ENCODE assay signal across 19 cellular contexts in the genomic region with DNA sequence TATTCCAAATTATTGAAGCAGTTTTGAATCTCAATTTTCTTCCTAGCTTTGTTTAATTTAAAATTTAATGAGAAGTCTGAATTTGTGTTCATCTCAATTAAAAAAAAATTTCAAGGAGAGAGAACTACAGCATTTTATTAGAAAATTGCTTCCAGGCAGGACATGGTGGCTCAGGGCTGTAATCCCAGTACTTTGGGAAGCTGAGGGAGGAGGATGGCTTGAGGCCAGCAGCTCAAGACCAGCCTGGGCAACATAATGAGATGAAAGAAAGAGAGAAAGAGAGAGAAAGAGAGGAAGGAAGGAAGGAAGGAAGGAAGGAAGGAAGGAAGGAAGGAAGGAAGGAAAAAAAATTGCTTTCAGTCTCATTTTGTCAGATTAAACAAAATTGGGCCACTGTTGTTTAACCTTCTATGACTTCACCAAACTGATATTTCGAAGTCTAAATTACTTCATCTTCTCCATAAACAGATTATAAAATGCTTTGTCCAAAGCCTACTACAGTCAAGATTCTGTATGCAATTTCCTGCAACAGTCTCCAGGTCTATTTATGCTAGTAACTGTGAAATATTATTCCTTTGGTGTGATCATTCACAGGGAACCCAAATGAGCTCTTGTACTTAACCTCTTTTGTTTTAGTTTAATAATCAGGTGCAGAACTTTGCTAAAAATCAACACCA. TPM values are rescaled to one million over a fixed set of nuclear protein-coding genes. Genes with fewer than 3 reads are reported as not detected.
"Had no signal": no experiment of that assay in that cellular context is flagged by ENCODE, and none has a peak within 500 bp of the region (broad histone marks: within the 10 kb centered on the region; RNA-seq: fewer than 3 reads in every experiment).

No MANE protein-coding gene starts in this region.

- H3K36me3 ChIP-seq: breast epithelium, SJSA1 had no signal

- DNase-seq: activated CD4-positive, alpha-beta T cell treated with anti-CD3 and anti-CD28 coated beads for 1 hour; activated CD4-positive, alpha-beta T cell treated with anti-CD3 and anti-CD28 coated beads, Interleukin-2, amount 10 ng/mL, durations not matched to agents 24 days and 14 days; activated CD4-positive, alpha-beta T cell treated with anti-CD3 and anti-CD28 coated beads, Interleukin-2, amount 50 U/mL, for 48 hours; activated CD8-positive, alpha-beta memory T cell treated with anti-CD3 and anti-CD28 coated beads, Interleukin-2, amount 10 ng/mL, durations not matched to agents 7 days and 5 days; activated effector memory CD4-positive, alpha-beta T cell treated with anti-CD3 and anti-CD28 coated beads, Interleukin-2, amount 50 U/mL, for 16 hours; activated naive CD4-positive, alpha-beta T cell treated with Interleukin-2 at 50 U/mL for 16 hours; activated naive CD8-positive, alpha-beta T cell treated with anti-CD3 and anti-CD28 coated beads for 36 hours; activated T-cell treated with anti-CD3 and anti-CD28 coated beads, Interleukin-2, amount 50 U/mL, for 4 hours; caudate nucleus; Karpas-422; MM.1S; NCI-H1105; NCI-H1436; NCI-H2029 treated with DMSO at 0.1 percent for 48 hours; NCI-H510A treated with DMSO at 0.1 percent for 48 hours; SHP77 had no signal

- ATAC-seq: activated CD8-positive, alpha-beta memory T cell treated with anti-CD3 and anti-CD28 coated beads, Interleukin-2, amount 10 ng/mL, durations not matched to agents 7 days and 5 days; activated T-cell treated with anti-CD3 and anti-CD28 coated beads, Interleukin-2, amount 50 U/mL, for 4 hours; WTC11 had no signal

- H3K4me1 ChIP-seq: breast epithelium, SJSA1 had no signal

- H3K27ac ChIP-seq: breast epithelium, SJSA1 had no signal

- H3K4me3 ChIP-seq: breast epithelium, SJSA1 had no signal

- H3K9me3 ChIP-seq: breast epithelium, SJSA1 had no signal

- H3K27me3 ChIP-seq: breast epithelium had no signal

RNA-seq across cellular contexts. Expression of gene DNASE1L3, which starts 20.2 kb away (rescaled TPM):
- total RNA-seq: activated CD4-positive, alpha-beta T cell treated with anti-CD3 and anti-CD28 coated beads, Interleukin-2, amount 10 ng/mL, durations not matched to agents 24 days and 14 days; activated CD8-positive, alpha-beta memory T cell treated with anti-CD3 and anti-CD28 coated beads, Interleukin-2, amount 10 ng/mL, durations not matched to agents 7 days and 5 days; activated naive CD8-positive, alpha-beta T cell treated with anti-CD3 and anti-CD28 coated beads for 36 hours; activated T-cell treated with anti-CD3 and anti-CD28 coated beads, Interleukin-2, amount 50 U/mL, for 4 hours; SJSA1; WTC11 had no signal
